ENCODE assay signal across 9 cellular contexts in the genomic region with DNA sequence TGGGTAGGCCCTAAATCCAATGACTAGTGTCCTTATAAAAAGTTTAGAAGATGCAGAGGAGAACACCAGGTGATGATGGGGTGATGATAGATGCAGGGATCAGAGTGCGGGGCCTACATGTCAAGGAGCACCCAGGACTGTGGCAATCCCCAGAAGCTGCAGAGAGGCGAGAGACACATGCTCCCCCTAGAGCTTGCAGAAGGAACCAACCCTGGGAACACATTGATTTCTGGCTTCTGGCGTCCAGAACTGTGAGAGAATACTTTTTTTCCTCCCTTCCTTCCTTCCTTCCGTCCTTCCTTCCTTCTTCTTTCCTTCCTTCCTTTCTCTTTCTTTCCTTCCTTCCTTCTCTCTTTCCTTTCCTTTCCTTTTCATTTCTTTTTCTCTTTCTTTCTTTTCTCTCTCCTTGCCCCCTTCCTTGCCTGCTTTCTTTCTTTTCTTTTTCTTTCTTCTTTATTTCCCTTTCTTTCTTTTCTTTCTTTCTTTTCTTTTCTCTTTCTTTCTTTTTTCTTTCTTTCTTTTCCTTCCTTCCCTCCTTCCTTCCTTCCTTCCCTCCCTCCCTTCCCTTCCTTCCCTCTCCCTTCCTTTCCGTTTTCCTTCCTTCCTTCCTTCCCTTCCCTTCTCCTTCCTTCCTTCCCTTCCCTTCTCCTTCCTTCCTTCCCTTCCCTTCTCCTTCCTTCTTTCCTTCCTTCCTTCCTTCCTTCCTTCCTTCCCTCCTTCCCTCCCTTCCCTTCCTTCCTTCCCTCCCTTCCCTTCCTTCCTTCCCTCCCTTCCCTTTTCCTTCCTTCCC.
A peak's percentile ranks its signal among the peaks of the same experiment; 100 is the strongest.
DNase-seq lines count a peak whose midpoint lies in the region; ATAC-seq, FAIRE-seq and TF ChIP-seq lines count a peak whose summit lies in the region.
"Had no signal": no experiment of that assay in that cellular context is flagged by ENCODE, and none has a peak within 500 bp of the region (broad histone marks: within the 10 kb centered on the region; RNA-seq: fewer than 3 reads in every experiment).

No MANE protein-coding gene starts in this region.

- no peaks in the 10 kb centered on the region for H3K27me3 ChIP-seq in neuronal stem cell (ENCODE audit: control insufficient read depth in 3 of 3, insufficient read depth in 3 of 3, low read depth in 1 of 3, low read length in 3 of 3)

- H3K4me3 ChIP-seq in astrocyte of the cerebellum (ENCODE audit: low read depth, low read length) (no peak overlapping the region), neuronal stem cell (ENCODE audit: low read length in 2 of 2) (no peak overlapping the region)

- no peak overlapping the region for H2AFZ ChIP-seq in neuronal stem cell (ENCODE audit: low read length)

- WGBS in neuronal stem cell (ENCODE audit: extremely low coverage in 2 of 2, insufficient read length in 2 of 2, insufficient replicate concordance in 1 of 2), 2 donors = no CpG with 5 or more reads among the region's 5 CpGs

- in situ Hi-C loops in astrocyte of the cerebellum (cut with HindIII; ENCODE audit: low sequenced_read_pairs) = no loop called here

- no peak overlapping the region for H3K27ac ChIP-seq in neuronal stem cell (replicated peaks; ENCODE audit: low read length)

- no peak overlapping the region for H3K23ac ChIP-seq in neuronal stem cell (ENCODE audit: low read depth, low read length, poor library complexity)

- TF ChIP-seq CTCF in astrocyte of the cerebellum (IDR thresholded peaks at IDR 0.05; ENCODE audit: low read depth, low read length, missing control alignments) = peak; percentile 27

- ATAC-seq in GM18517 (IDR thresholded peaks at IDR 0.05; ENCODE audit: unreplicated experiment) (no peak), GM18505 (IDR thresholded peaks at IDR 0.05; ENCODE audit: unreplicated experiment) (no peak)

- FAIRE-seq in GM19239 (lab: Jason Lieb, UNC) = no peak

- H3K9ac ChIP-seq in neuronal stem cell (ENCODE audit: low read depth, low read length, poor library complexity) = no peak overlapping the region

- no peak overlapping the region for H3K4me2 ChIP-seq in neuronal stem cell (ENCODE audit: insufficient read depth, low read length, poor library complexity, severe bottlenecking)

- H4K91ac ChIP-seq in neuronal stem cell (ENCODE audit: low read depth, low read length, poor library complexity) = no peak overlapping the region

- H4K8ac ChIP-seq in neuronal stem cell (ENCODE audit: low read depth, low read length) = no peak overlapping the region

- H2BK12ac ChIP-seq in neuronal stem cell (ENCODE audit: low read length) = no peak overlapping the region

- no peak overlapping the region for H2BK5ac ChIP-seq in neuronal stem cell (ENCODE audit: low read length)

- no peak overlapping the region for H3K14ac ChIP-seq in neuronal stem cell (ENCODE audit: low read length)

- no peak for TF ChIP-seq POLR2A in GM18505 (IDR thresholded peaks at IDR 0.05; ENCODE audit: borderline replicate concordance, extremely low read depth, insufficient read depth, insufficient read length)

- no peak overlapping the region for H2BK15ac ChIP-seq in neuronal stem cell (ENCODE audit: low read length)

- H3K79me1 ChIP-seq in neuronal stem cell (ENCODE audit: low read depth, low read length) = no peaks in the 10 kb centered on the region

- H3K4ac ChIP-seq in neuronal stem cell (ENCODE audit: low read length) = no peak overlapping the region

- H3K18ac ChIP-seq in neuronal stem cell (ENCODE audit: low read length) = no peak overlapping the region

- H3K4me1 ChIP-seq in neuronal stem cell (ENCODE audit: control insufficient read depth in 2 of 2, insufficient read depth in 1 of 2, low read depth in 1 of 2, low read length in 2 of 2) = peaks cover 0 to 1% of the 10 kb centered on the region in 2 donors

- peak; percentile 27 for DNase-seq in ELF-1 (ENCODE audit: low read depth, low spot score)
- DNase-seq in HuH-7.5 (ENCODE audit: low spot score) = peak; percentile 35
- DNase-seq in astrocyte of the cerebellum (ENCODE audit: low read depth) = no peak
- DNase-seq in neuronal stem cell (ENCODE audit: low spot score) = peak; percentile 9
- DNase-seq in GM19239 (ENCODE audit: insufficient read length, low spot score) = no peak
- DNase-seq: aorta, T-helper 9 cell had no signal

- H2AK5ac ChIP-seq in neuronal stem cell (ENCODE audit: low read depth, low read length) = no peak overlapping the region

- peaks cover 0 to 3% of the 10 kb centered on the region in 2 donors for H3K9me3 ChIP-seq in neuronal stem cell (replicated peaks in 1 of 2; ENCODE audit: control insufficient read depth in 2 of 2, insufficient read depth in 1 of 2, low read depth in 1 of 2, low read length in 2 of 2)

- H2BK120ac ChIP-seq in neuronal stem cell (ENCODE audit: low read depth, low read length) = no peak overlapping the region

- H3K36me3 ChIP-seq in neuronal stem cell (replicated peaks in 1 of 2; ENCODE audit: control insufficient read depth in 2 of 2, insufficient read depth in 2 of 2, low read length in 2 of 2) = no peaks in the 10 kb centered on the region

Comparison
In these comparisons a context has a peak if more than half of its experiments do, and no peak if none do; other contexts are left out.
1. DNase-seq: peak in ELF-1 (single experiment), HuH-7.5 (single experiment) and neuronal stem cell (single experiment); none in astrocyte of the cerebellum (single experiment) and GM19239 (single experiment).